21 cellular contexts compared by ENCODE assay signal in genomic region chr11:80505771-80506170, GRCh38.
DNase-seq lines count a peak whose midpoint lies in the region; ATAC-seq, FAIRE-seq and TF ChIP-seq lines count a peak whose summit lies in the region.
"Had no signal": no experiment of that assay in that cellular context is flagged by ENCODE, and none has a peak within 500 bp of the region (broad histone marks: within the 10 kb centered on the region; RNA-seq: fewer than 3 reads in every experiment).

No MANE protein-coding gene starts in this region.

- H3K9me3 ChIP-seq in PC-3 (ENCODE audit: low read length), result peaks cover 12% of the 10 kb centered on the region; the same call in 1 of the 2 replicates
- H3K9me3 ChIP-seq: BE2C had no signal

- no peak overlapping the region for H3K9ac ChIP-seq in PC-3 (ENCODE audit: low read length)

- H3K27me3 ChIP-seq in PC-3 (ENCODE audit: low read length), result no peaks in the 10 kb centered on the region
- H3K27me3 ChIP-seq: BE2C had no signal

- H3K4me3 ChIP-seq in PC-3 (ENCODE audit: low read length) (no peak overlapping the region), epithelial cell of esophagus (ENCODE audit: low read length) (no peak overlapping the region)
- H3K4me3 ChIP-seq: SK-N-MC had no signal

- H3K9me3 Mint-ChIP-seq in Calu3 (ENCODE audit: low read depth, unreplicated experiment), result peaks cover 8% of the 10 kb centered on the region

- no peak for TF ChIP-seq CTCF in Calu3 (IDR thresholded peaks at IDR 0.05; ENCODE audit: unreplicated experiment)
- TF ChIP-seq CTCF in PC-3 (conservative IDR thresholded peaks at IDR 0.05; ENCODE audit: low read depth, low read length), result no peak
- TF ChIP-seq CTCF in epithelial cell of esophagus (IDR thresholded peaks at IDR 0.05; ENCODE audit: insufficient read depth, low read depth, low read length, missing control alignments), result no peak

- BruUV-seq in Calu3 (replicated peaks; lab: Mats Ljungman, UMichigan) (no TSS peak), PC-3 (replicated peaks; lab: Mats Ljungman, UMichigan) (no TSS peak)

- H3K9me2 ChIP-seq in PC-3 (replicated peaks; ENCODE audit: low read length), result no peaks in the 10 kb centered on the region

- no peaks in the 10 kb centered on the region for H3K79me2 ChIP-seq in PC-3 (ENCODE audit: low read length)

- no peak overlapping the region for H3K27ac ChIP-seq in PC-3 (ENCODE audit: low read length)
- H3K27ac ChIP-seq: SK-N-MC had no signal

- no peak overlapping the region for H3K4me3 Mint-ChIP-seq in Calu3 (ENCODE audit: low read depth, unreplicated experiment)
- H3K4me3 Mint-ChIP-seq: CD4-positive, CD25-positive, alpha-beta regulatory T cell had no signal

- POLR2A ChIA-PET in PC-3 (lab: Charles Lee; ENCODE audit: unreplicated experiment), result no interaction called here

- no peaks in the 10 kb centered on the region for H3K36me3 ChIP-seq in PC-3 (ENCODE audit: low read depth, low read length)
- H3K36me3 ChIP-seq: BE2C had no signal

- no peak overlapping the region for H3K27ac Mint-ChIP-seq in Calu3 (ENCODE audit: unreplicated experiment)
- H3K27ac Mint-ChIP-seq: CD4-positive, CD25-positive, alpha-beta regulatory T cell had no signal

- peak overlapping the region; percentile 34 for H3K4me2 ChIP-seq in PC-3 (ENCODE audit: low read length)

- no peak for ATAC-seq in PC-3
- ATAC-seq in HG02571 (IDR thresholded peaks at IDR 0.05; ENCODE audit: unreplicated experiment), result no peak

- no peaks in the 10 kb centered on the region for H3F3A ChIP-seq in PC-3 (ENCODE audit: low read length, unreplicated experiment)

- FAIRE-seq in urothelium cell line (lab: Jason Lieb, UNC), result no peak
- FAIRE-seq: A204.1 had no signal

- H4K20me1 ChIP-seq in PC-3 (ENCODE audit: low read length), result no peaks in the 10 kb centered on the region

- CTCF ChIA-PET in Calu3 (lab: Charles Lee) (no interaction called here), PC-3 (lab: Charles Lee) (no interaction called here)

- no peaks in the 10 kb centered on the region; the same call in 1 of the 2 replicates for H3K4me1 ChIP-seq in PC-3 (ENCODE audit: insufficient read depth, low read length)
- H3K4me1 ChIP-seq: BE2C had no signal

- peak overlapping the region; percentile 74 for H2AFZ ChIP-seq in PC-3 (ENCODE audit: low read length)

- DNase-seq in Calu3 (peak; percentile 3), M059J (ENCODE audit: low read depth) (peak; percentile 46), PC-3 (peak; percentile 19), epithelial cell of esophagus (ENCODE audit: low read depth) (peak; percentile 34), urothelium cell line (ENCODE audit: low spot score) (no peak), NCI-H146 (lab: John Stamatoyannopoulos, UW) (no peak)
- DNase-seq: BE2C; CD4-positive, CD25-positive, alpha-beta regulatory T cell; COR-L47; EL; HCEC 1CT; NCI-H1105 treated with DMSO at 0.1 percent for 48 hours; NCI-H1694 treated with DMSO at 0.1 percent for 48 hours; NCI-H2107; NCI-H2227 treated with DMSO at 0.1 percent for 48 hours; NCI-H524 treated with DMSO at 0.1 percent for 48 hours; NK-92 treated with Interleukin-12 subunit alpha and Interleukin-12 subunit beta, amount 100 ng/mL, for 24 hours; SHP77 had no signal

- no peaks in the 10 kb centered on the region for H3K27me3 Mint-ChIP-seq in Calu3 (ENCODE audit: unreplicated experiment)
- H3K27me3 Mint-ChIP-seq: CD4-positive, CD25-positive, alpha-beta regulatory T cell had no signal

- H3K4me1 Mint-ChIP-seq in Calu3 (ENCODE audit: low read depth, unreplicated experiment), result no peaks in the 10 kb centered on the region
- H3K4me1 Mint-ChIP-seq: CD4-positive, CD25-positive, alpha-beta regulatory T cell had no signal

- H3K36me3 Mint-ChIP-seq in Calu3 (ENCODE audit: insufficient read depth, unreplicated experiment), result no peaks in the 10 kb centered on the region
- H3K36me3 Mint-ChIP-seq: CD4-positive, CD25-positive, alpha-beta regulatory T cell had no signal

- intact Hi-C loops in Calu3 (cut with micrococcal nuclease; ENCODE audit: unreplicated experiment) (no loop called here), PC-3 (cut with micrococcal nuclease) (no loop called here)

Comparison
In these comparisons a context has a peak if more than half of its experiments do, and no peak if none do; other contexts are left out.
1. DNase-seq: peak in Calu3 (single experiment), M059J (single experiment), PC-3 (single experiment) and epithelial cell of esophagus (single experiment); none in urothelium cell line (single experiment) and NCI-H146 (single experiment).